13 cellular contexts compared by ENCODE assay signal in the genomic region with DNA sequence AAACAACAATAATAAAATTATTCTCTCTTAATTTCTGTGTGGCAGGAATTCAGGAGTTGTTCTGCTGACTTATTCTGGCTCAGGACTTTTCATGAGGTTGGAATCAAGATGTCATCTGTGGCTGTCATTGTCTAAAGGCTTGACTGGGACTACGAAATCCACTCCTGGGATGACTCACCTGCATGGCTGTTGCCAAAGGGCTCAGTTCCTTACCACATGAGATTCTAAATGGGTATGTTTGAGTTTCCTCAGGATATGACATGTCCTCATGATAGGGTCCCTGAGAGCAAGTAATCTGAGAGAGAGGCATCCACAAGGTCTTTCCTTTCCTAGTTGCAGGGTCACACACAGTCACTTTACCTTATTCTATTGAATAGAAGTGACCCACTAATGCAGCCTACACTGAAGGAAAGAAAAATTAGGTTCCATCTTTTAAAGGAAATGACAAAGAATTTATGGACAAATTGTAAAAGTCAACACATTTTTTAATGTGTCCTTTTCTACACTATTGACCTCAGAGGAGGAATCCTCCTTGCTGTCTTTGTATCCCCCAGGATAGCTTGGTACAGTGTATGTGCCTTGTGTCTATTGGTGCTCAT.
A peak's percentile ranks its signal among the peaks of the same experiment; 100 is the strongest.
DNase-seq lines count a peak whose midpoint lies in the region; ATAC-seq and TF ChIP-seq lines count a peak whose summit lies in the region.
"Had no signal": no experiment of that assay in that cellular context is flagged by ENCODE, and none has a peak within 500 bp of the region (broad histone marks: within the 10 kb centered on the region; RNA-seq: fewer than 3 reads in every experiment).

No MANE protein-coding gene starts in this region.

- in situ Hi-C loops in astrocyte of the spinal cord (cut with HindIII; ENCODE audit: low sequenced_read_pairs) = no loop called here

- CTCF ChIA-PET in activated CD8-positive, alpha-beta memory T cell treated with anti-CD3 and anti-CD28 coated beads, Interleukin-2, amount 10 ng/mL, durations not matched to agents 7 days and 5 days (lab: Charles Lee) = no interaction called here

- TF ChIP-seq CTCF in astrocyte of the spinal cord (IDR thresholded peaks at IDR 0.05; ENCODE audit: low read depth, low read length) = no peak
- TF ChIP-seq CTCF in left ventricle myocardium inferior (IDR thresholded peaks at IDR 0.05; ENCODE audit: borderline replicate concordance) = no peak

- H3K27me3 Mint-ChIP-seq in effector memory CD8-positive, alpha-beta T cell = no peaks in the 10 kb centered on the region
- no peaks in the 10 kb centered on the region for H3K27me3 Mint-ChIP-seq in activated CD8-positive, alpha-beta memory T cell treated with anti-CD3 and anti-CD28 coated beads, Interleukin-2, amount 10 ng/mL, durations not matched to agents 7 days and 5 days
- H3K27me3 Mint-ChIP-seq: activated naive CD8-positive, alpha-beta T cell treated with anti-CD3 and anti-CD28 coated beads, Interleukin-2, amount 10 ng/mL, durations not matched to agents 7 days and 5 days; IgD-negative memory B cell had no signal

- H3K27ac Mint-ChIP-seq in effector memory CD8-positive, alpha-beta T cell = no peak overlapping the region
- no peak overlapping the region for H3K27ac Mint-ChIP-seq in activated CD8-positive, alpha-beta memory T cell treated with anti-CD3 and anti-CD28 coated beads, Interleukin-2, amount 10 ng/mL, durations not matched to agents 7 days and 5 days
- H3K27ac Mint-ChIP-seq: activated naive CD8-positive, alpha-beta T cell treated with anti-CD3 and anti-CD28 coated beads, Interleukin-2, amount 10 ng/mL, durations not matched to agents 7 days and 5 days; CD8-positive, alpha-beta memory T cell; IgD-negative memory B cell had no signal

- no peaks in the 10 kb centered on the region for H3K36me3 ChIP-seq in left ventricle myocardium inferior

- H3K27ac ChIP-seq in left ventricle myocardium inferior (replicated peaks) = no peak overlapping the region

- no peaks in the 10 kb centered on the region for H3K4me1 Mint-ChIP-seq in effector memory CD8-positive, alpha-beta T cell (ENCODE audit: low read depth in 2 of 2)
- no peaks in the 10 kb centered on the region for H3K4me1 Mint-ChIP-seq in activated CD8-positive, alpha-beta memory T cell treated with anti-CD3 and anti-CD28 coated beads, Interleukin-2, amount 10 ng/mL, durations not matched to agents 7 days and 5 days
- H3K4me1 Mint-ChIP-seq: activated naive CD8-positive, alpha-beta T cell treated with anti-CD3 and anti-CD28 coated beads, Interleukin-2, amount 10 ng/mL, durations not matched to agents 7 days and 5 days; CD8-positive, alpha-beta memory T cell had no signal

- no peaks in the 10 kb centered on the region for H3K27me3 ChIP-seq in left ventricle myocardium inferior (ENCODE audit: low read depth)

- intact Hi-C loops in left ventricle myocardium inferior (cut with micrococcal nuclease) = no loop called here

- no peak overlapping the region for H3K4me3 Mint-ChIP-seq in effector memory CD8-positive, alpha-beta T cell
- H3K4me3 Mint-ChIP-seq in activated CD8-positive, alpha-beta memory T cell treated with anti-CD3 and anti-CD28 coated beads, Interleukin-2, amount 10 ng/mL, durations not matched to agents 7 days and 5 days = no peak overlapping the region
- H3K4me3 Mint-ChIP-seq: activated naive CD8-positive, alpha-beta T cell treated with anti-CD3 and anti-CD28 coated beads, Interleukin-2, amount 10 ng/mL, durations not matched to agents 7 days and 5 days; CD8-positive, alpha-beta memory T cell; IgD-negative memory B cell had no signal

- H3K9me3 Mint-ChIP-seq in effector memory CD8-positive, alpha-beta T cell = no peaks in the 10 kb centered on the region
- H3K9me3 Mint-ChIP-seq in activated CD8-positive, alpha-beta memory T cell treated with anti-CD3 and anti-CD28 coated beads, Interleukin-2, amount 10 ng/mL, durations not matched to agents 7 days and 5 days (ENCODE audit: low read depth) = no peaks in the 10 kb centered on the region
- H3K9me3 Mint-ChIP-seq: activated naive CD8-positive, alpha-beta T cell treated with anti-CD3 and anti-CD28 coated beads, Interleukin-2, amount 10 ng/mL, durations not matched to agents 7 days and 5 days had no signal

- no peaks in the 10 kb centered on the region for H3K36me3 Mint-ChIP-seq in effector memory CD8-positive, alpha-beta T cell (ENCODE audit: insufficient read depth)
- H3K36me3 Mint-ChIP-seq in activated CD8-positive, alpha-beta memory T cell treated with anti-CD3 and anti-CD28 coated beads, Interleukin-2, amount 10 ng/mL, durations not matched to agents 7 days and 5 days = no peaks in the 10 kb centered on the region
- H3K36me3 Mint-ChIP-seq: CD8-positive, alpha-beta memory T cell; IgD-negative memory B cell had no signal

- DNase-seq in ELF-1 (ENCODE audit: low read depth, low spot score) (peak; percentile 22), LHCN-M2 (ENCODE audit: low read depth) (peak; percentile 55), astrocyte of the spinal cord (ENCODE audit: low read depth, low spot score) (peak; percentile 46), islet precursor cell (peak; percentile 90), left ventricle myocardium inferior (no peak)
- DNase-seq in effector memory CD8-positive, alpha-beta T cell = no peak
- no peak for DNase-seq in activated CD8-positive, alpha-beta memory T cell treated with anti-CD3 and anti-CD28 coated beads, Interleukin-2, amount 10 ng/mL, durations not matched to agents 7 days and 5 days
- DNase-seq: activated naive CD8-positive, alpha-beta T cell treated with anti-CD3 and anti-CD28 coated beads, Interleukin-2, amount 10 ng/mL, durations not matched to agents 7 days and 5 days; CD8-positive, alpha-beta memory T cell; kidney; NCI-H510A treated with DMSO at 0.1 percent for 48 hours had no signal

- peaks cover 8% of the 10 kb centered on the region for H3K9me3 ChIP-seq in left ventricle myocardium inferior (replicated peaks)

- H3K4me3 ChIP-seq in astrocyte of the spinal cord (ENCODE audit: low read depth, low read length) (no peak overlapping the region), left ventricle myocardium inferior (no peak overlapping the region)

- no peak for ATAC-seq in effector memory CD8-positive, alpha-beta T cell (replicated peaks)
- no peak for ATAC-seq in GM18502 (IDR thresholded peaks at IDR 0.05; ENCODE audit: poor library complexity, unreplicated experiment)
- ATAC-seq in activated CD8-positive, alpha-beta memory T cell treated with anti-CD3 and anti-CD28 coated beads, Interleukin-2, amount 10 ng/mL, durations not matched to agents 7 days and 5 days = no peak

- peaks cover 10% of the 10 kb centered on the region for H3K4me1 ChIP-seq in left ventricle myocardium inferior

Comparison
In these comparisons a context has a peak if more than half of its experiments do, and no peak if none do; other contexts are left out.
1. DNase-seq: peak in ELF-1 (single experiment), LHCN-M2 (single experiment), astrocyte of the spinal cord (single experiment) and islet precursor cell (single experiment); none in left ventricle myocardium inferior (single experiment), effector memory CD8-positive, alpha-beta T cell (0 of 3) and activated CD8-positive, alpha-beta memory T cell treated with anti-CD3 and anti-CD28 coated beads, Interleukin-2, amount 10 ng/mL, durations not matched to agents 7 days and 5 days (single experiment).